1 cellular context compared by ENCODE assay signal in genomic region chr7:50664461-50664922, GRCh38.
TF ChIP-seq lines count a peak whose summit lies in the region.

No MANE protein-coding gene starts in this region.

TF ChIP-seq in GM12878, 131 proteins besides CTCF, POLR2A, EP300 and RAD21 (continued from another document and continues in another):
- TF ChIP-seq ZBTB33 (IDR thresholded peaks at IDR 0.05), result no peak
- TF ChIP-seq CEBPB (IDR thresholded peaks at IDR 0.05; ENCODE audit: borderline replicate concordance in 1 of 2, low read depth in 2 of 2, low read length in 2 of 2), result no peak
- TF ChIP-seq ZBED1 (IDR thresholded peaks at IDR 0.05; ENCODE audit: borderline replicate concordance), result no peak
- peak; percentile 57 for TF ChIP-seq TCF7 (IDR thresholded peaks at IDR 0.05; ENCODE audit: borderline replicate concordance)
- no peak for TF ChIP-seq RBBP5 (conservative IDR thresholded peaks at IDR 0.05)
- 0 out of 2 replicates have a peak, but pooled peaks have one; percentile 42 for TF ChIP-seq FOXM1 (IDR thresholded peaks at IDR 0.05; ENCODE audit: low read depth, low read length)
- peak; percentile 35; the same call in 1 of the 2 replicates for TF ChIP-seq PKNOX1 (IDR thresholded peaks at IDR 0.05)
- TF ChIP-seq MLLT1 (IDR thresholded peaks at IDR 0.05), result no peak
- TF ChIP-seq ATF3 (IDR thresholded peaks at IDR 0.05; ENCODE audit: borderline replicate concordance, extremely low read depth, low read depth, low read length), result no peak
- no peak for TF ChIP-seq SIX5 (IDR thresholded peaks at IDR 0.05; ENCODE audit: low read depth, low read length, severe bottlenecking)
- peak; percentile 75 for TF ChIP-seq JUNB (IDR thresholded peaks at IDR 0.05)
- TF ChIP-seq MEF2A (IDR thresholded peaks at IDR 0.05; ENCODE audit: insufficient read depth, low read depth, low read length), result peak; percentile 74; the same call in 1 of the 2 replicates
- no peak for TF ChIP-seq NRF1 (conservative IDR thresholded peaks at IDR 0.05; ENCODE audit: low read depth, low read length)
- no peak for TF ChIP-seq BMI1 (IDR thresholded peaks at IDR 0.05; ENCODE audit: borderline replicate concordance)
- TF ChIP-seq, protein P1, sequence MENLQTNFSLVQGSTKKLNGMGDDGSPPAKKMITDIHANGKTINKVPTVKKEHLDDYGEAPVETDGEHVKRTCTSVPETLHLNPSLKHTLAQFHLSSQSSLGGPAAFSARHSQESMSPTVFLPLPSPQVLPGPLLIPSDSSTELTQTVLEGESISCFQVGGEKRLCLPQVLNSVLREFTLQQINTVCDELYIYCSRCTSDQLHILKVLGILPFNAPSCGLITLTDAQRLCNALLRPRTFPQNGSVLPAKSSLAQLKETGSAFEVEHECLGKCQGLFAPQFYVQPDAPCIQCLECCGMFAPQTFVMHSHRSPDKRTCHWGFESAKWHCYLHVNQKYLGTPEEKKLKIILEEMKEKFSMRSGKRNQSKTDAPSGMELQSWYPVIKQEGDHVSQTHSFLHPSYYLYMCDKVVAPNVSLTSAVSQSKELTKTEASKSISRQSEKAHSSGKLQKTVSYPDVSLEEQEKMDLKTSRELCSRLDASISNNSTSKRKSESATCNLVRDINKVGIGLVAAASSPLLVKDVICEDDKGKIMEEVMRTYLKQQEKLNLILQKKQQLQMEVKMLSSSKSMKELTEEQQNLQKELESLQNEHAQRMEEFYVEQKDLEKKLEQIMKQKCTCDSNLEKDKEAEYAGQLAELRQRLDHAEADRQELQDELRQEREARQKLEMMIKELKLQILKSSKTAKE (IDR thresholded peaks at IDR 0.05; ENCODE audit: low read depth, poor library complexity, severe bottlenecking), result no peak
- no peak for TF ChIP-seq HDAC6 (IDR thresholded peaks at IDR 0.05; ENCODE audit: unreplicated experiment)
- TF ChIP-seq RCOR1 (conservative IDR thresholded peaks at IDR 0.05; ENCODE audit: low read depth, low read length), result no peak
- TF ChIP-seq KLF5 (IDR thresholded peaks at IDR 0.05; ENCODE audit: partially characterized antibody), result no peak
- TF ChIP-seq YY1 (IDR thresholded peaks at IDR 0.05; ENCODE audit: low read depth, low read length), result no peak
- TF ChIP-seq CBX5 (IDR thresholded peaks at IDR 0.05; ENCODE audit: low read depth), result peak; percentile 82; the same call in 1 of the 2 replicates
- 0 out of 2 replicates have a peak, but pooled peaks have one; percentile 25 for TF ChIP-seq GABPA (IDR thresholded peaks at IDR 0.05; ENCODE audit: low read depth)
- TF ChIP-seq, protein P2, sequence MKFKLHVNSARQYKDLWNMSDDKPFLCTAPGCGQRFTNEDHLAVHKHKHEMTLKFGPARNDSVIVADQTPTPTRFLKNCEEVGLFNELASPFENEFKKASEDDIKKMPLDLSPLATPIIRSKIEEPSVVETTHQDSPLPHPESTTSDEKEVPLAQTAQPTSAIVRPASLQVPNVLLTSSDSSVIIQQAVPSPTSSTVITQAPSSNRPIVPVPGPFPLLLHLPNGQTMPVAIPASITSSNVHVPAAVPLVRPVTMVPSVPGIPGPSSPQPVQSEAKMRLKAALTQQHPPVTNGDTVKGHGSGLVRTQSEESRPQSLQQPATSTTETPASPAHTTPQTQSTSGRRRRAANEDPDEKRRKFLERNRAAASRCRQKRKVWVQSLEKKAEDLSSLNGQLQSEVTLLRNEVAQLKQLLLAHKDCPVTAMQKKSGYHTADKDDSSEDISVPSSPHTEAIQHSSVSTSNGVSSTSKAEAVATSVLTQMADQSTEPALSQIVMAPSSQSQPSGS (IDR thresholded peaks at IDR 0.05; ENCODE audit: low read length), result peak; percentile 82
- no peak for TF ChIP-seq IKZF1 (conservative IDR thresholded peaks at IDR 0.05)
- TF ChIP-seq FOS (IDR thresholded peaks at IDR 0.05; ENCODE audit: borderline replicate concordance, extremely low read depth, insufficient read length), result no peak
- no peak for TF ChIP-seq MXI1 (IDR thresholded peaks at IDR 0.05; ENCODE audit: low read depth, low read length)
- no peak for TF ChIP-seq HCFC1 (IDR thresholded peaks at IDR 0.05; ENCODE audit: low read length)
- TF ChIP-seq IKZF2 (IDR thresholded peaks at IDR 0.05), result peak in 1 of 2 experiments; percentile 59; a peak in 1 of 4 replicates
- TF ChIP-seq, protein P3, sequence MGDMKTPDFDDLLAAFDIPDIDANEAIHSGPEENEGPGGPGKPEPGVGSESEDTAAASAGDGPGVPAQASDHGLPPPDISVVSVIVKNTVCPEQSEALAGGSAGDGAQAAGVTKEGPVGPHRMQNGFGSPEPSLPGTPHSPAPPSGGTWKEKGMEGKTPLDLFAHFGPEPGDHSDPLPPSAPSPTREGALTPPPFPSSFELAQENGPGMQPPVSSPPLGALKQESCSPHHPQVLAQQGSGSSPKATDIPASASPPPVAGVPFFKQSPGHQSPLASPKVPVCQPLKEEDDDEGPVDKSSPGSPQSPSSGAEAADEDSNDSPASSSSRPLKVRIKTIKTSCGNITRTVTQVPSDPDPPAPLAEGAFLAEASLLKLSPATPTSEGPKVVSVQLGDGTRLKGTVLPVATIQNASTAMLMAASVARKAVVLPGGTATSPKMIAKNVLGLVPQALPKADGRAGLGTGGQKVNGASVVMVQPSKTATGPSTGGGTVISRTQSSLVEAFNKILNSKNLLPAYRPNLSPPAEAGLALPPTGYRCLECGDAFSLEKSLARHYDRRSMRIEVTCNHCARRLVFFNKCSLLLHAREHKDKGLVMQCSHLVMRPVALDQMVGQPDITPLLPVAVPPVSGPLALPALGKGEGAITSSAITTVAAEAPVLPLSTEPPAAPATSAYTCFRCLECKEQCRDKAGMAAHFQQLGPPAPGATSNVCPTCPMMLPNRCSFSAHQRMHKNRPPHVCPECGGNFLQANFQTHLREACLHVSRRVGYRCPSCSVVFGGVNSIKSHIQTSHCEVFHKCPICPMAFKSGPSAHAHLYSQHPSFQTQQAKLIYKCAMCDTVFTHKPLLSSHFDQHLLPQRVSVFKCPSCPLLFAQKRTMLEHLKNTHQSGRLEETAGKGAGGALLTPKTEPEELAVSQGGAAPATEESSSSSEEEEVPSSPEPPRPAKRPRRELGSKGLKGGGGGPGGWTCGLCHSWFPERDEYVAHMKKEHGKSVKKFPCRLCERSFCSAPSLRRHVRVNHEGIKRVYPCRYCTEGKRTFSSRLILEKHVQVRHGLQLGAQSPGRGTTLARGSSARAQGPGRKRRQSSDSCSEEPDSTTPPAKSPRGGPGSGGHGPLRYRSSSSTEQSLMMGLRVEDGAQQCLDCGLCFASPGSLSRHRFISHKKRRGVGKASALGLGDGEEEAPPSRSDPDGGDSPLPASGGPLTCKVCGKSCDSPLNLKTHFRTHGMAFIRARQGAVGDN (IDR thresholded peaks at IDR 0.05), result no peak
- no peak for TF ChIP-seq ATF7 (IDR thresholded peaks at IDR 0.05; ENCODE audit: low read depth)
- no peak for TF ChIP-seq CHD1 (IDR thresholded peaks at IDR 0.05; ENCODE audit: low read depth, low read length)
- no peak for TF ChIP-seq ELK1 (IDR thresholded peaks at IDR 0.05; ENCODE audit: low read depth, low read length)
- TF ChIP-seq RUNX3 (IDR thresholded peaks at IDR 0.05; ENCODE audit: low read length), result peak; percentile 90
- no peak for TF ChIP-seq NR2C1 (IDR thresholded peaks at IDR 0.05)
- TF ChIP-seq DPF2 (IDR thresholded peaks at IDR 0.05), result peak; percentile 42; the same call in 1 of the 2 replicates
- no peak for TF ChIP-seq KAT2A (conservative IDR thresholded peaks at IDR 0.05; ENCODE audit: control insufficient read depth, low read depth, low read length)
- no peak for TF ChIP-seq CREB1 (IDR thresholded peaks at IDR 0.05; ENCODE audit: low read depth)
- TF ChIP-seq IRF5 (IDR thresholded peaks at IDR 0.05; ENCODE audit: borderline replicate concordance), result no peak
- no peak for TF ChIP-seq WRNIP1 (IDR thresholded peaks at IDR 0.05; ENCODE audit: borderline replicate concordance, low read depth, low read length)
- TF ChIP-seq PAX8 (IDR thresholded peaks at IDR 0.05), result no peak
- 0 out of 2 replicates have a peak, but pooled peaks have one; percentile 29 for TF ChIP-seq IRF4 (IDR thresholded peaks at IDR 0.05; ENCODE audit: low read depth, low read length)
- TF ChIP-seq ZNF217 (IDR thresholded peaks at IDR 0.05), result no peak
- TF ChIP-seq ETV6 (conservative IDR thresholded peaks at IDR 0.05 in 1 of 2, IDR thresholded peaks at IDR 0.05 in 1 of 2; ENCODE audit: borderline replicate concordance in 1 of 2, low read depth in 1 of 2), result no peak
- TF ChIP-seq PBX3 (IDR thresholded peaks at IDR 0.05; ENCODE audit: insufficient replicate concordance, low read depth, low read length), result peak; percentile 46
- no peak for TF ChIP-seq NBN (IDR thresholded peaks at IDR 0.05)
- TF ChIP-seq TCF3 (IDR thresholded peaks at IDR 0.05; ENCODE audit: borderline replicate concordance, insufficient read depth, low read depth, low read length), result 0 out of 2 replicates have a peak, but pooled peaks have one; percentile 20
- no peak for TF ChIP-seq POLR2AphosphoS5 (IDR thresholded peaks at IDR 0.05; ENCODE audit: low read length)
- TF ChIP-seq BCL3 (IDR thresholded peaks at IDR 0.05; ENCODE audit: borderline replicate concordance, insufficient read depth, low read depth, low read length, poor library complexity, severe bottlenecking), result no peak
- no peak for TF ChIP-seq RB1 (IDR thresholded peaks at IDR 0.05; ENCODE audit: borderline replicate concordance)
- no peak for TF ChIP-seq POLR2AphosphoS2 (IDR thresholded peaks at IDR 0.05; ENCODE audit: low read depth, low read length)
